1 cellular context compared by ENCODE assay signal in genomic region chr7:151876899-151877777, GRCh38.
A peak's percentile ranks its signal among the peaks of the same experiment; 100 is the strongest.
TF ChIP-seq lines count a peak whose summit lies in the region.

TSS of gene PRKAG2 (minus strand) at chr7:151877115. CDS start at chr7:151876620, 495 bp downstream.

TF ChIP-seq in HepG2, 621 proteins besides CTCF, POLR2A, EP300 and RAD21:
- TF ChIP-seq HNRNPK (IDR thresholded peaks at IDR 0.05; ENCODE audit: low read depth, low read length, poor library complexity, severe bottlenecking) (peak; percentile 63), NR2F6 (IDR thresholded peaks at IDR 0.05) (no peak), NR2F6 (CRISPR knock-in tag; IDR thresholded peaks at IDR 0.05) (no peak), ETS1 (CRISPR knock-in tag; IDR thresholded peaks at IDR 0.05) (no peak), HNRNPLL (IDR thresholded peaks at IDR 0.05; ENCODE audit: low read depth, low read length, poor library complexity, severe bottlenecking) (peak; percentile 90), EZH2 (conservative IDR thresholded peaks at IDR 0.05; ENCODE audit: low read depth, low read length) (peak; percentile 76; the same call in 1 of the 2 replicates), MYC (CRISPR knock-in tag; IDR thresholded peaks at IDR 0.05; ENCODE audit: borderline replicate concordance) (0 out of 2 replicates have a peak, but pooled peaks have one; percentile 16), MTF2 (CRISPR knock-in tag; IDR thresholded peaks at IDR 0.05; ENCODE audit: borderline replicate concordance) (peak; percentile 13; the same call in 1 of the 2 replicates), MAX (IDR thresholded peaks at IDR 0.05) (peak; percentile 36; the same call in 1 of the 2 replicates), TFDP1 (CRISPR knock-in tag; IDR thresholded peaks at IDR 0.05; ENCODE audit: borderline replicate concordance) (peak; percentile 19; the same call in 1 of the 2 replicates), ZNF800 (CRISPR knock-in tag; IDR thresholded peaks at IDR 0.05) (0 out of 2 replicates have a peak, but pooled peaks have one; percentile 1), ZFY (CRISPR knock-in tag; IDR thresholded peaks at IDR 0.05) (peak; percentile 18; the same call in 1 of the 2 replicates), NKX3-1 (CRISPR knock-in tag; IDR thresholded peaks at IDR 0.05) (no peak), GABPB1 (CRISPR knock-in tag; IDR thresholded peaks at IDR 0.05) (peak; percentile 22; the same call in 1 of the 2 replicates)
